In the genomic region with DNA sequence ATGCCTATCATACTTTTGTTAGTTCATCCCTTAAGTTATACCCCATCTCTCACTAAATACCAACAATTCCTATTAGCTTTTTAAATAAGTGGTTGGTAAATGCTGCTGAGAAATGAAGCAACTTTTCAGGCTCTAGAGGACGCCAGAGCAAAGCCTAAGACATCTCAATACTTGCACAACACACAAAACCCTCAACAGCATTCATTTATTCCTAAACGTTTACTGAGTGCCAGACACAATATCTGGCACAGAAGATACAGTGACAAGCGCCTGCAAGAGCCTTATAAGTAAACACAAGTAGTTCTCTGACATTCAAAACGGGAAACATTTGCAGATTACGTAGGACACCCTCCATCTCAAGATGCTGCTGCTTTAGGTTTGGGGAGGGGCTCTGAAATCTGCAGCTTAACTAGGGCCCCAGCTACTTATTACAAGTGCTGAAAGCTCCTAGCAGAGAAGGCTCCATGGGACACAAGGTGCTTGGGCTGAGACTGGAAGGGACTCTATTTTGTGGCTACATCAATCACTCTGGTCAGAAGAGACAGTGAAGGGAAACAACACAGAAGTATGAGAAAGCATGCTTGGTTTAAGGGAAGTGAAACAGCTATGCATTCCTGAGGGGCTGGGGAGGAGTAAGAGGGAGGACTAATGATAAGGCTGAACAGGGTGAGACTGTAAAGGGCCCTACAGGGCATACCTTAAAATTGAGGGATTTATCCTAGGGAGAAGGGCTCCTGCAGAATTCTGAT, we compare ENCODE assay signal across 8 cellular contexts.
DNase-seq lines count a peak whose midpoint lies in the region; ATAC-seq and TF ChIP-seq lines count a peak whose summit lies in the region.

No MANE protein-coding gene starts in this region.

- H3K27me3 ChIP-seq in breast epithelium (no peaks in the 10 kb centered on the region), left lung (no peaks in the 10 kb centered on the region)

- BruUV-seq in MCF 10A (replicated peaks; lab: Mats Ljungman, UMichigan) = no TSS peak

- CTCF ChIA-PET in MCF 10A (lab: Yijun Ruan, JAX) = interaction anchor here (0.5 to 0.8 kb wide), 2 partner anchors 32 to 68 kb away, joined by 3 read pairs; no protein-coding TSS in a partner anchor

- no peak for TF ChIP-seq CTCF in MCF 10A (IDR thresholded peaks at IDR 0.05; ENCODE audit: unreplicated experiment)
- TF ChIP-seq CTCF in breast epithelium (IDR thresholded peaks at IDR 0.05) = no peak
- peak in 1 of 2 donors; percentile 21 for TF ChIP-seq CTCF in left lung (IDR thresholded peaks at IDR 0.05)
- TF ChIP-seq CTCF in nephron progenitor cell (IDR thresholded peaks at IDR 0.05) = no peak

- peak; percentile 23 for DNase-seq in MCF 10A (ENCODE audit: unreplicated experiment)
- DNase-seq in breast epithelium (ENCODE audit: low spot score in 2 of 2) = no peak
- peak; percentile 13 for DNase-seq in OCI-M1 (lab: John Stamatoyannopoulos, UW)
- no peak for DNase-seq in left lung
- DNase-seq in activated naive CD8-positive, alpha-beta T cell treated with anti-CD3 and anti-CD28 coated beads, Interleukin-2, amount 50 U/mL, for 24 hours = no peak
- no peak for DNase-seq in nephron progenitor cell
- DNase-seq in activated CD4-positive, alpha-beta T cell treated with anti-CD3 and anti-CD28 coated beads for 4 hours = no peak

- intact Hi-C loops in MCF 10A (cut with micrococcal nuclease) = no loop called here
- intact Hi-C loops in breast epithelium (cut with DNase I; ENCODE audit: low total_unique reads) = no loop called here
- intact Hi-C loops in left lung (cut with DNase I) = no loop called here

- H3K4me3 ChIP-seq in breast epithelium (no peak overlapping the region), left lung (no peak overlapping the region)

- H3K4me3 Mint-ChIP-seq in MCF 10A (ENCODE audit: unreplicated experiment) = no peak overlapping the region
- H3K4me3 Mint-ChIP-seq in activated naive CD8-positive, alpha-beta T cell treated with anti-CD3 and anti-CD28 coated beads, Interleukin-2, amount 50 U/mL, for 24 hours = no peak overlapping the region
- H3K4me3 Mint-ChIP-seq in nephron progenitor cell = no peak overlapping the region

- H3K4me1 ChIP-seq in breast epithelium (no peaks in the 10 kb centered on the region), left lung (peaks cover 9 to 19% of the 10 kb centered on the region in 2 donors)

- peak; percentile 63 for ATAC-seq in HG02943 (IDR thresholded peaks at IDR 0.05; ENCODE audit: low read depth, unreplicated experiment)
- ATAC-seq in left lung = peak; percentile 79
- ATAC-seq in activated naive CD8-positive, alpha-beta T cell treated with anti-CD3 and anti-CD28 coated beads, Interleukin-2, amount 50 U/mL, for 24 hours = no peak

- no peak overlapping the region for H3K27ac ChIP-seq in breast epithelium
- H3K27ac ChIP-seq in left lung = no peak overlapping the region

- POLR2A ChIA-PET in MCF 10A (lab: Yijun Ruan, JAX) = no interaction called here

- H3K27ac Mint-ChIP-seq in MCF 10A (ENCODE audit: low read depth, unreplicated experiment) (no peak overlapping the region), nephron progenitor cell (no peak overlapping the region)
- H3K27ac Mint-ChIP-seq in activated naive CD8-positive, alpha-beta T cell treated with anti-CD3 and anti-CD28 coated beads, Interleukin-2, amount 50 U/mL, for 24 hours = no peak overlapping the region

- H3K9me3 ChIP-seq in breast epithelium (no peaks in the 10 kb centered on the region), left lung (no peaks in the 10 kb centered on the region)

- H3K27me3 Mint-ChIP-seq in MCF 10A (ENCODE audit: insufficient read depth, unreplicated experiment) = no peaks in the 10 kb centered on the region
- no peaks in the 10 kb centered on the region for H3K27me3 Mint-ChIP-seq in activated naive CD8-positive, alpha-beta T cell treated with anti-CD3 and anti-CD28 coated beads, Interleukin-2, amount 50 U/mL, for 24 hours
- H3K27me3 Mint-ChIP-seq in nephron progenitor cell (ENCODE audit: low read depth, poor library complexity) = no peaks in the 10 kb centered on the region

- no peak for TF ChIP-seq POLR2A in breast epithelium (IDR thresholded peaks at IDR 0.05)

- H3K9me3 Mint-ChIP-seq in MCF 10A (ENCODE audit: unreplicated experiment) (no peaks in the 10 kb centered on the region), nephron progenitor cell (no peaks in the 10 kb centered on the region)
- no peaks in the 10 kb centered on the region for H3K9me3 Mint-ChIP-seq in activated naive CD8-positive, alpha-beta T cell treated with anti-CD3 and anti-CD28 coated beads, Interleukin-2, amount 50 U/mL, for 24 hours

- H3K36me3 Mint-ChIP-seq in MCF 10A (ENCODE audit: insufficient read depth, unreplicated experiment) (peaks cover 2% of the 10 kb centered on the region), nephron progenitor cell (ENCODE audit: low read depth) (peaks cover 17% of the 10 kb centered on the region)
- peaks cover 7% of the 10 kb centered on the region for H3K36me3 Mint-ChIP-seq in activated naive CD8-positive, alpha-beta T cell treated with anti-CD3 and anti-CD28 coated beads, Interleukin-2, amount 50 U/mL, for 24 hours (ENCODE audit: low read depth)

- H3K36me3 ChIP-seq in breast epithelium (no peaks in the 10 kb centered on the region), left lung (peaks cover 0 to 4% of the 10 kb centered on the region in 2 donors)

- H3K4me1 Mint-ChIP-seq in MCF 10A (ENCODE audit: insufficient read depth, unreplicated experiment) (no peaks in the 10 kb centered on the region), nephron progenitor cell (peaks cover 17% of the 10 kb centered on the region)
- peaks cover 12% of the 10 kb centered on the region for H3K4me1 Mint-ChIP-seq in activated naive CD8-positive, alpha-beta T cell treated with anti-CD3 and anti-CD28 coated beads, Interleukin-2, amount 50 U/mL, for 24 hours

Comparison
In these comparisons a context has a peak if more than half of its experiments do, and no peak if none do; other contexts are left out.
1. DNase-seq: peak in MCF 10A (single experiment) and OCI-M1 (single experiment); none in breast epithelium (0 of 2), left lung (0 of 2), activated naive CD8-positive, alpha-beta T cell treated with anti-CD3 and anti-CD28 coated beads, Interleukin-2, amount 50 U/mL, for 24 hours (single experiment), nephron progenitor cell (single experiment) and activated CD4-positive, alpha-beta T cell treated with anti-CD3 and anti-CD28 coated beads for 4 hours (0 of 2).